ENCODE assay signal across 1 cellular context in the genomic region with DNA sequence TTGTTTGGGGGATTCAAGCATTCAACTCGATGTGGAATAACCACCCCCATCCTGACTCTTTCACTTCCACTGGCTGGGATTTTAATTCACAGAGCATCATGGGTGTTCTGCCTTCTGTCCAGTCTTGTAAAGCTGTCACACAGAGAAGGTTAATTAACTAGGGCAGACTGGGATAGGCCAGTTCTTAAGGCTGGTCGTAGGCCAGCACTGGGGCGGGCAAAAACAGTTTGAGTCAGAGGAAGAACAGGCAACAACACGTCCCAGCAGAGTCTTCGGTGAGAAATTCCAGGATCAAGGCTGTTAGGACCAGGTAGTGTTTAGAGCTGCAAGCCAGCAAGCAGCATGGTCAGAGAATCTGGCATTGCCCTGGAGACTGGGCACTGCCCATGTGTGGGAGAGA.
TF ChIP-seq lines count a peak whose summit lies in the region.

No MANE protein-coding gene starts in this region.

TF ChIP-seq in endothelial cell of umbilical vein, 7 proteins besides CTCF, POLR2A, EP300 and RAD21 (continued from another document):
- TF ChIP-seq GATA2 (IDR thresholded peaks at IDR 0.05; ENCODE audit: insufficient read depth, insufficient read length, low read depth, low read length) (no peak), EZH2 (IDR thresholded peaks at IDR 0.05; ENCODE audit: borderline replicate concordance, low read depth, low read length, severe bottlenecking) (no peak), MYC (IDR thresholded peaks at IDR 0.05; ENCODE audit: low read depth, low read length) (no peak), JUN (IDR thresholded peaks at IDR 0.05; ENCODE audit: borderline replicate concordance, insufficient read depth, insufficient read length, low read depth) (no peak), POLR2AphosphoS5 (IDR thresholded peaks at IDR 0.05; ENCODE audit: insufficient read depth, low read depth, low read length) (no peak)
TF ChIP-seq in endothelial cell of umbilical vein: peak in this region for 0.
